Comparison of ENCODE assay signal across 24 cellular contexts in the genomic region with DNA sequence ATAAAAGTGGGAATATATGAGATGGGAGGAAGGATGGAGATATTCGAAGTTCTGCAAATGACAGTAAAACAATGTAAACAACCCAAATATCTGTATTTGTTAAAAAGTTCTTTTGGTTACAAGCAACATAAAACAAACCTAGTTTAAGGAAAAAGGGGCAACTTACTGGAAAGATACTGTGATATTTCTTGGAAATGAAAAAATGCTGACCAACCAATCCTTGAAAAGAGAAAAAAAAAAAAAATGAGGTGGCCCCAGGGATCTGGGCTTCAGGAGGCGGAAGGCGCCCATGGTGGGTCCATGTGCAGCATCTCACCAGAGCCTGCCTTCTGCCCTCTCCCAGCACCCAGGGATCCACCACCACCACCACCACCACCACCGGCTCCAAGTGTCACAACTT. TPM values are rescaled to one million over a fixed set of nuclear protein-coding genes. Genes with fewer than 3 reads are reported as not detected.
DNase-seq lines count a peak whose midpoint lies in the region; ATAC-seq and TF ChIP-seq lines count a peak whose summit lies in the region.
"Had no signal": no experiment of that assay in that cellular context is flagged by ENCODE, and none has a peak within 500 bp of the region (broad histone marks: within the 10 kb centered on the region; RNA-seq: fewer than 3 reads in every experiment).

No MANE protein-coding gene starts in this region.

- no peak overlapping the region for H2AFZ ChIP-seq in IMR-90 (replicated peaks; ENCODE audit: low read length, poor library complexity)

- no peak overlapping the region for H3K27ac ChIP-seq in CD4-positive, alpha-beta T cell (ENCODE audit: low read depth, low read length)
- H3K27ac ChIP-seq in IMR-90 (ENCODE audit: insufficient read depth, low read length): no peak overlapping the region
- no peak overlapping the region for H3K27ac ChIP-seq in effector memory CD4-positive, alpha-beta T cell (ENCODE audit: insufficient read depth, low read length, poor library complexity, severe bottlenecking)
- H3K27ac ChIP-seq: lower lobe of right lung, psoas muscle had no signal

- no peak for ATAC-seq in CD4-positive, alpha-beta T cell (ENCODE audit: poor library complexity)
- ATAC-seq in IMR-90 (ENCODE audit: low read depth) (no peak), GM21447 (IDR thresholded peaks at IDR 0.05; ENCODE audit: unreplicated experiment) (no peak)
- ATAC-seq: lower lobe of right lung, psoas muscle had no signal

- peaks cover 50% of the 10 kb centered on the region for H4K20me1 ChIP-seq in IMR-90 (ENCODE audit: insufficient read depth, low read length)

- no peak overlapping the region for H4K8ac ChIP-seq in IMR-90 (ENCODE audit: low read depth in 2 of 2, low read length in 2 of 2)

- no peak overlapping the region for H2BK5ac ChIP-seq in IMR-90 (ENCODE audit: low read depth, low read length, poor library complexity, severe bottlenecking)

- peaks cover 36% of the 10 kb centered on the region for H3K9me1 ChIP-seq in IMR-90 (ENCODE audit: insufficient read depth, low read length)

- TF ChIP-seq RAD21 in IMR-90 (IDR thresholded peaks at IDR 0.05; ENCODE audit: low read length): no peak

- no peak overlapping the region for H3K18ac ChIP-seq in IMR-90 (ENCODE audit: low read depth, low read length)

- H3K4ac ChIP-seq in IMR-90 (ENCODE audit: low read depth, low read length): no peak overlapping the region

- TF ChIP-seq POLR2A in IMR-90 (IDR thresholded peaks at IDR 0.05; ENCODE audit: low read depth, low read length): no peak

- no peak overlapping the region for H3K9ac ChIP-seq in IMR-90 (ENCODE audit: low read depth, low read length)

- no peak overlapping the region for H2BK120ac ChIP-seq in IMR-90 (ENCODE audit: low read depth, low read length)

- peaks cover 37% of the 10 kb centered on the region for H3K4me1 ChIP-seq in IMR-90 (ENCODE audit: control insufficient read depth, insufficient read depth, low read length)
- H3K4me1 ChIP-seq in effector memory CD4-positive, alpha-beta T cell (ENCODE audit: control insufficient read depth, insufficient read depth, low read length, poor library complexity, severe bottlenecking): no peaks in the 10 kb centered on the region

- no peak overlapping the region for H3K23ac ChIP-seq in IMR-90 (ENCODE audit: low read depth, low read length)

- intact Hi-C loops in CD4-positive, alpha-beta T cell (cut with DNase I, micrococcal nuclease): loop anchor here (5.0 kb wide), 2 partner anchors 53 to 58 kb away; a partner anchor contains a TSS
- intact Hi-C loops in IMR-90 (cut with micrococcal nuclease): no loop called here

- POLR2A ChIA-PET in CD4-positive, alpha-beta T cell (lab: Charles Lee): no interaction called here
- POLR2A ChIA-PET in IMR-90 (lab: Charles Lee; ENCODE audit: unreplicated experiment): no interaction called here
- POLR2A ChIA-PET in activated CD4-positive, alpha-beta memory T cell treated with anti-CD3 and anti-CD28 coated beads, Interleukin-2, amount 10 ng/mL, durations not matched to agents 7 days and 5 days (lab: Charles Lee): no interaction called here

- no peaks in the 10 kb centered on the region for H3K9me3 Mint-ChIP-seq in CD4-positive, alpha-beta T cell
- H3K9me3 Mint-ChIP-seq in chondrocyte (ENCODE audit: low read depth): no peaks in the 10 kb centered on the region
- no peaks in the 10 kb centered on the region for H3K9me3 Mint-ChIP-seq in neural crest cell
- H3K9me3 Mint-ChIP-seq in activated CD4-positive, alpha-beta memory T cell treated with anti-CD3 and anti-CD28 coated beads, Interleukin-2, amount 10 ng/mL, durations not matched to agents 7 days and 5 days: no peaks in the 10 kb centered on the region
- H3K9me3 Mint-ChIP-seq: activated CD4-positive, alpha-beta memory T cell treated with anti-CD3 and anti-CD28 coated beads for 36 hours; CD14-positive monocyte; IgD-negative memory B cell had no signal

- H2AK5ac ChIP-seq in IMR-90 (ENCODE audit: low read depth, low read length): no peak overlapping the region

- peaks cover 19 to 88% of the 10 kb centered on the region in 2 experiments for H3K79me1 ChIP-seq in IMR-90 (ENCODE audit: low read depth in 1 of 2, low read length in 2 of 2)

- CTCF ChIA-PET in CD4-positive, alpha-beta T cell (lab: Charles Lee): no interaction called here
- CTCF ChIA-PET in IMR-90 (lab: Yijun Ruan, JAX): no interaction called here
- CTCF ChIA-PET in activated CD4-positive, alpha-beta memory T cell treated with anti-CD3 and anti-CD28 coated beads, Interleukin-2, amount 10 ng/mL, durations not matched to agents 7 days and 5 days (lab: Charles Lee): no interaction called here

- no peaks in the 10 kb centered on the region for H3K27me3 ChIP-seq in CD4-positive, alpha-beta T cell (ENCODE audit: control insufficient read depth, insufficient read depth, low read length)
- H3K27me3 ChIP-seq in IMR-90 (ENCODE audit: control insufficient read depth, insufficient read depth, low read length): no peaks in the 10 kb centered on the region
- H3K27me3 ChIP-seq in effector memory CD4-positive, alpha-beta T cell (replicated peaks; ENCODE audit: control insufficient read depth, insufficient read depth, low read length, poor library complexity, severe bottlenecking): no peaks in the 10 kb centered on the region

- H2AK9ac ChIP-seq in IMR-90 (replicated peaks; ENCODE audit: low read depth, low read length, poor library complexity): no peak overlapping the region

- in situ Hi-C loops in IMR-90 (cut with MboI; ENCODE audit: low sequenced_read_pairs): no loop called here

- peaks cover 12% of the 10 kb centered on the region for H3K36me3 ChIP-seq in IMR-90 (ENCODE audit: control insufficient read depth, insufficient read depth, low read length)
- no peaks in the 10 kb centered on the region for H3K36me3 ChIP-seq in effector memory CD4-positive, alpha-beta T cell (ENCODE audit: control insufficient read depth, insufficient read depth, low read length)
- H3K36me3 ChIP-seq: lower lobe of right lung had no signal

- no TSS peak for BruUV-seq in IMR-90 (replicated peaks; lab: Mats Ljungman, UMichigan)

- no peak overlapping the region for H3K56ac ChIP-seq in IMR-90 (ENCODE audit: extremely low read depth, insufficient read depth, low read length)

- TF ChIP-seq CTCF in CD4-positive, alpha-beta T cell (IDR thresholded peaks at IDR 0.05): no peak
- TF ChIP-seq CTCF in IMR-90 (conservative IDR thresholded peaks at IDR 0.05; ENCODE audit: low read depth, low read length): no peak
- TF ChIP-seq CTCF in chondrocyte (IDR thresholded peaks at IDR 0.05): no peak
- no peak for TF ChIP-seq CTCF in neural crest cell (conservative IDR thresholded peaks at IDR 0.05)

- no peak overlapping the region for H2BK20ac ChIP-seq in IMR-90 (ENCODE audit: low read depth, low read length)

- no peak overlapping the region for H2BK15ac ChIP-seq in IMR-90 (ENCODE audit: low read depth, low read length)

- peaks cover 32% of the 10 kb centered on the region for H3K36me3 Mint-ChIP-seq in CD4-positive, alpha-beta T cell (ENCODE audit: low read depth)
- H3K36me3 Mint-ChIP-seq in chondrocyte (ENCODE audit: low read depth): peaks cover 30% of the 10 kb centered on the region
- H3K36me3 Mint-ChIP-seq in neural crest cell (ENCODE audit: low read depth): peaks cover 23% of the 10 kb centered on the region
- H3K36me3 Mint-ChIP-seq in activated CD4-positive, alpha-beta memory T cell treated with anti-CD3 and anti-CD28 coated beads, Interleukin-2, amount 10 ng/mL, durations not matched to agents 7 days and 5 days (ENCODE audit: low read depth): peaks cover 30% of the 10 kb centered on the region
- H3K36me3 Mint-ChIP-seq: activated CD4-positive, alpha-beta memory T cell treated with anti-CD3 and anti-CD28 coated beads for 36 hours had no signal

- no peak overlapping the region for H3K14ac ChIP-seq in IMR-90 (replicated peaks; ENCODE audit: low read depth, low read length)

- dilution Hi-C loops in IMR-90 (cut with HindIII; ENCODE audit: low sequenced_read_pairs, unreplicated experiment): no loop called here

- no peak overlapping the region for H3K4me3 ChIP-seq in IMR-90 (ENCODE audit: insufficient read depth, low read depth, low read length)
- no peak overlapping the region for H3K4me3 ChIP-seq in effector memory CD4-positive, alpha-beta T cell (ENCODE audit: insufficient read depth, low read depth, low read length, poor library complexity, severe bottlenecking)
- H3K4me3 ChIP-seq: lower lobe of right lung, psoas muscle had no signal

- H3K27me3 Mint-ChIP-seq in CD4-positive, alpha-beta T cell: no peaks in the 10 kb centered on the region
- H3K27me3 Mint-ChIP-seq in chondrocyte (ENCODE audit: low read depth) (no peaks in the 10 kb centered on the region), neural crest cell (ENCODE audit: low read depth) (no peaks in the 10 kb centered on the region)
- no peaks in the 10 kb centered on the region for H3K27me3 Mint-ChIP-seq in activated CD4-positive, alpha-beta memory T cell treated with anti-CD3 and anti-CD28 coated beads, Interleukin-2, amount 10 ng/mL, durations not matched to agents 7 days and 5 days
- H3K27me3 Mint-ChIP-seq: activated CD4-positive, alpha-beta memory T cell treated with anti-CD3 and anti-CD28 coated beads for 36 hours; IgD-negative memory B cell had no signal

- no peak for DNase-seq in CD4-positive, alpha-beta T cell
- DNase-seq in IMR-90 (no peak), chondrocyte (ENCODE audit: low spot score) (no peak), neural crest cell (ENCODE audit: low read depth, low spot score) (no peak), CD1c-positive myeloid dendritic cell (ENCODE audit: extremely low spot score) (no peak)
- no peak for DNase-seq in effector memory CD4-positive, alpha-beta T cell
- no peak for DNase-seq in activated CD4-positive, alpha-beta memory T cell treated with anti-CD3 and anti-CD28 coated beads, Interleukin-2, amount 10 ng/mL, durations not matched to agents 7 days and 5 days
- DNase-seq: activated CD4-positive, alpha-beta memory T cell treated with anti-CD3 and anti-CD28 coated beads for 36 hours; activated CD4-positive, CD25-positive, alpha-beta regulatory T cell treated with anti-CD3 and anti-CD28 coated beads, Interleukin-2, amount 50 U/mL, for 72 hours; activated CD8-positive, alpha-beta memory T cell treated with anti-CD3 and anti-CD28 coated beads, Interleukin-2, amount 50 U/mL, for 48 hours; activated effector memory CD4-positive, alpha-beta T cell treated with anti-CD3 and anti-CD28 coated beads, Interleukin-2, amount 50 U/mL, for 16 hours; erythroblast; kidney glomerular epithelial cell; lower lobe of right lung; NCI-H1092 treated with DMSO at 0.1 percent for 48 hours; NCI-H187 treated with DMSO at 0.1 percent for 48 hours; NCI-H69; psoas muscle; stimulated activated CD4-positive, alpha-beta T cell treated with anti-CD3 and anti-CD28 coated beads, Interleukin-15, amount 100 ng/mL, for 24 hours; stimulated activated naive CD4-positive, alpha-beta T cell; T-helper 2 cell had no signal

- H4K5ac ChIP-seq in IMR-90 (ENCODE audit: low read depth, low read length): no peak overlapping the region

- WGBS in IMR-90 (ENCODE audit: extremely low coverage in 2 of 2, insufficient read length in 1 of 2), 2 experiments: no CpG with 5 or more reads among the region's 4 CpGs

- no peaks in the 10 kb centered on the region for H3K9me3 ChIP-seq in CD4-positive, alpha-beta T cell (ENCODE audit: control insufficient read depth, low read length)
- no peaks in the 10 kb centered on the region for H3K9me3 ChIP-seq in IMR-90 (ENCODE audit: control insufficient read depth, insufficient read depth, low read length)
- no peaks in the 10 kb centered on the region for H3K9me3 ChIP-seq in effector memory CD4-positive, alpha-beta T cell (ENCODE audit: control insufficient read depth, low read length)
- H3K9me3 ChIP-seq: lower lobe of right lung, psoas muscle had no signal

- peak overlapping the region; percentile 29 for H3K27ac Mint-ChIP-seq in CD4-positive, alpha-beta T cell
- H3K27ac Mint-ChIP-seq in chondrocyte (ENCODE audit: unreplicated experiment) (peak overlapping the region; percentile 91), neural crest cell (ENCODE audit: unreplicated experiment) (no peak overlapping the region)
- H3K27ac Mint-ChIP-seq in activated CD4-positive, alpha-beta memory T cell treated with anti-CD3 and anti-CD28 coated beads, Interleukin-2, amount 10 ng/mL, durations not matched to agents 7 days and 5 days: no peak overlapping the region
- H3K27ac Mint-ChIP-seq: activated CD4-positive, alpha-beta memory T cell treated with anti-CD3 and anti-CD28 coated beads for 36 hours; CD14-positive monocyte had no signal

- H4K91ac ChIP-seq in IMR-90 (ENCODE audit: insufficient read depth, low read depth, low read length): no peak overlapping the region

- H3K4me1 Mint-ChIP-seq in CD4-positive, alpha-beta T cell (ENCODE audit: low read depth): peaks cover 91% of the 10 kb centered on the region
- H3K4me1 Mint-ChIP-seq in chondrocyte (ENCODE audit: low read depth): peaks cover 98% of the 10 kb centered on the region
- H3K4me1 Mint-ChIP-seq in neural crest cell: peaks cover 89% of the 10 kb centered on the region
- peaks cover 22% of the 10 kb centered on the region for H3K4me1 Mint-ChIP-seq in activated CD4-positive, alpha-beta memory T cell treated with anti-CD3 and anti-CD28 coated beads, Interleukin-2, amount 10 ng/mL, durations not matched to agents 7 days and 5 days

- no peak overlapping the region for H3K4me2 ChIP-seq in IMR-90 (ENCODE audit: low read depth, low read length)

- no peak overlapping the region for H3K4me3 Mint-ChIP-seq in CD4-positive, alpha-beta T cell
- H3K4me3 Mint-ChIP-seq in chondrocyte (ENCODE audit: unreplicated experiment) (no peak overlapping the region), neural crest cell (peak overlapping the region; percentile 29)
- no peak overlapping the region for H3K4me3 Mint-ChIP-seq in activated CD4-positive, alpha-beta memory T cell treated with anti-CD3 and anti-CD28 coated beads, Interleukin-2, amount 10 ng/mL, durations not matched to agents 7 days and 5 days
- H3K4me3 Mint-ChIP-seq: activated CD4-positive, alpha-beta memory T cell treated with anti-CD3 and anti-CD28 coated beads for 36 hours; CD14-positive monocyte had no signal

RNA-seq across cellular contexts. Expression of a gene that starts 59.1 kb away (rescaled TPM):
- total RNA-seq in CD4-positive, alpha-beta T cell: 10 to 100 TPM; 10.5 to 11.3 TPM
- 26.2 and 34.2 TPM in 2 replicates for total RNA-seq in IMR-90 (2012; rRNA removed)
- 35.4 and 45.8 TPM in 2 replicates for polyA plus RNA-seq in IMR-90 (2012; rRNA removed)
- 36.0 and 50.5 TPM in 2 replicates for polyA plus RNA-seq in IMR-90 (2012; cell fraction: cytosol; rRNA removed)
- polyA plus RNA-seq in IMR-90 (2012; cell fraction: nucleus; rRNA removed; ENCODE audit: low replicate concordance): 72.1 and 93.1 TPM in 2 replicates
- total RNA-seq in chondrocyte: 102 to 141 TPM (median 141 TPM) in 3 replicates
- 82.8 and 90.2 TPM in 2 replicates for total RNA-seq in neural crest cell
- 10 to 100 TPM; 47.8 to 49.2 TPM for total RNA-seq in activated CD4-positive, alpha-beta memory T cell treated with anti-CD3 and anti-CD28 coated beads, Interleukin-2, amount 10 ng/mL, durations not matched to agents 7 days and 5 days

Comparison
In these comparisons a context has a peak if more than half of its experiments do, and no peak if none do; other contexts are left out.
1. H3K27ac Mint-ChIP-seq: peak in CD4-positive, alpha-beta T cell (single experiment) and chondrocyte (single experiment); none in neural crest cell (single experiment) and activated CD4-positive, alpha-beta memory T cell treated with anti-CD3 and anti-CD28 coated beads, Interleukin-2, amount 10 ng/mL, durations not matched to agents 7 days and 5 days (single experiment).